In the genomic region with DNA sequence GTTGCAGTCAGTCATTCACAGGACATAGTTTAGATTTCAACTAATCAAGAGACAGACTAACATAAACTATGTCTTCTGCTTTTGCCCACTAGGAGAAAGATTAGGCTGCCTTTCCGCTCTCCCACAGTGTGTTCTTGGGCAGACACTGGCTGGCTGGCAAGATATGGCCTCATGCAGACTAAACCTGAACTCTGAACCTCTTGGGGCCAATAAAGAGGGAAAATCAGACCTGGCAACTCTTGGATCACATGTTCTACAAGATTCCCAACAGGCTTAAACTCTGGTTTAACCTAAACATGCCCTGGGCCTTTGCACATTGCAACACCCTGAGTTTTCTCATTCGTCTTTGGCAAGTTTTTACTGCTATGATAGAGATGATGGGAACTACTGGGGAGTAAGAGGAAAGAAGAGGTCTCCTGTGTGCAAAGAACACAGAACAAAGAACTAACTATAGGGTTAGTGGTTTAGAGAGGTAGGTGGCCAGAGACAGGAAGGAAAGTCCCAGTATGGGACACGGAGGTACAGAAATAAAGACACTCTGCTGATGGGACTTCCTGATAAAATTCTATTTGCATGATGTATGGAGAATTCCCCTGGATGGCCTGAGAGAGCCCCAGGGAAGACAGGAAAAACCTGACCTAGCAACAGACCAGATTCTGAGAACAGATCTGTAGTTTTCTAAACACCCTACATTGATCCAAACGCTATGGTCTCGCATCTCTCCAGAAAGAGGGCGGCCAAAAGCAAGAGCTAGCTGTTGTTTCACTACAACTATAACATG, we compare ENCODE assay signal across 1 cellular context.
TF ChIP-seq lines count a peak whose summit lies in the region.

No MANE protein-coding gene starts in this region.

TF ChIP-seq in HepG2, 621 proteins besides CTCF, POLR2A, EP300 and RAD21 (continued from another document and continues in another):
- TF ChIP-seq, protein P1, sequence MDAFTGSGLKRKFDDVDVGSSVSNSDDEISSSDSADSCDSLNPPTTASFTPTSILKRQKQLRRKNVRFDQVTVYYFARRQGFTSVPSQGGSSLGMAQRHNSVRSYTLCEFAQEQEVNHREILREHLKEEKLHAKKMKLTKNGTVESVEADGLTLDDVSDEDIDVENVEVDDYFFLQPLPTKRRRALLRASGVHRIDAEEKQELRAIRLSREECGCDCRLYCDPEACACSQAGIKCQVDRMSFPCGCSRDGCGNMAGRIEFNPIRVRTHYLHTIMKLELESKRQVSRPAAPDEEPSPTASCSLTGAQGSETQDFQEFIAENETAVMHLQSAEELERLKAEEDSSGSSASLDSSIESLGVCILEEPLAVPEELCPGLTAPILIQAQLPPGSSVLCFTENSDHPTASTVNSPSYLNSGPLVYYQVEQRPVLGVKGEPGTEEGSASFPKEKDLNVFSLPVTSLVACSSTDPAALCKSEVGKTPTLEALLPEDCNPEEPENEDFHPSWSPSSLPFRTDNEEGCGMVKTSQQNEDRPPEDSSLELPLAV (CRISPR knock-in tag; conservative IDR thresholded peaks at IDR 0.05; ENCODE audit: low read depth): no peak
- TF ChIP-seq, protein P2, sequence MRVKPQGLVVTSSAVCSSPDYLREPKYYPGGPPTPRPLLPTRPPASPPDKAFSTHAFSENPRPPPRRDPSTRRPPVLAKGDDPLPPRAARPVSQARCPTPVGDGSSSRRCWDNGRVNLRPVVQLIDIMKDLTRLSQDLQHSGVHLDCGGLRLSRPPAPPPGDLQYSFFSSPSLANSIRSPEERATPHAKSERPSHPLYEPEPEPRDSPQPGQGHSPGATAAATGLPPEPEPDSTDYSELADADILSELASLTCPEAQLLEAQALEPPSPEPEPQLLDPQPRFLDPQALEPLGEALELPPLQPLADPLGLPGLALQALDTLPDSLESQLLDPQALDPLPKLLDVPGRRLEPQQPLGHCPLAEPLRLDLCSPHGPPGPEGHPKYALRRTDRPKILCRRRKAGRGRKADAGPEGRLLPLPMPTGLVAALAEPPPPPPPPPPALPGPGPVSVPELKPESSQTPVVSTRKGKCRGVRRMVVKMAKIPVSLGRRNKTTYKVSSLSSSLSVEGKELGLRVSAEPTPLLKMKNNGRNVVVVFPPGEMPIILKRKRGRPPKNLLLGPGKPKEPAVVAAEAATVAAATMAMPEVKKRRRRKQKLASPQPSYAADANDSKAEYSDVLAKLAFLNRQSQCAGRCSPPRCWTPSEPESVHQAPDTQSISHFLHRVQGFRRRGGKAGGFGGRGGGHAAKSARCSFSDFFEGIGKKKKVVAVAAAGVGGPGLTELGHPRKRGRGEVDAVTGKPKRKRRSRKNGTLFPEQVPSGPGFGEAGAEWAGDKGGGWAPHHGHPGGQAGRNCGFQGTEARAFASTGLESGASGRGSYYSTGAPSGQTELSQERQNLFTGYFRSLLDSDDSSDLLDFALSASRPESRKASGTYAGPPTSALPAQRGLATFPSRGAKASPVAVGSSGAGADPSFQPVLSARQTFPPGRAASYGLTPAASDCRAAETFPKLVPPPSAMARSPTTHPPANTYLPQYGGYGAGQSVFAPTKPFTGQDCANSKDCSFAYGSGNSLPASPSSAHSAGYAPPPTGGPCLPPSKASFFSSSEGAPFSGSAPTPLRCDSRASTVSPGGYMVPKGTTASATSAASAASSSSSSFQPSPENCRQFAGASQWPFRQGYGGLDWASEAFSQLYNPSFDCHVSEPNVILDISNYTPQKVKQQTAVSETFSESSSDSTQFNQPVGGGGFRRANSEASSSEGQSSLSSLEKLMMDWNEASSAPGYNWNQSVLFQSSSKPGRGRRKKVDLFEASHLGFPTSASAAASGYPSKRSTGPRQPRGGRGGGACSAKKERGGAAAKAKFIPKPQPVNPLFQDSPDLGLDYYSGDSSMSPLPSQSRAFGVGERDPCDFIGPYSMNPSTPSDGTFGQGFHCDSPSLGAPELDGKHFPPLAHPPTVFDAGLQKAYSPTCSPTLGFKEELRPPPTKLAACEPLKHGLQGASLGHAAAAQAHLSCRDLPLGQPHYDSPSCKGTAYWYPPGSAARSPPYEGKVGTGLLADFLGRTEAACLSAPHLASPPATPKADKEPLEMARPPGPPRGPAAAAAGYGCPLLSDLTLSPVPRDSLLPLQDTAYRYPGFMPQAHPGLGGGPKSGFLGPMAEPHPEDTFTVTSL (CRISPR knock-in tag; IDR thresholded peaks at IDR 0.05; ENCODE audit: borderline replicate concordance): no peak
- TF ChIP-seq PCBP1 (IDR thresholded peaks at IDR 0.05; ENCODE audit: borderline replicate concordance, low read depth, low read length) (no peak), JARID2 (CRISPR knock-in tag; IDR thresholded peaks at IDR 0.05; ENCODE audit: insufficient replicate concordance) (no peak), MIXL1 (CRISPR knock-in tag; IDR thresholded peaks at IDR 0.05) (no peak), ZNF570 (CRISPR knock-in tag; IDR thresholded peaks at IDR 0.05; ENCODE audit: borderline replicate concordance) (no peak), HNF4G (IDR thresholded peaks at IDR 0.05; ENCODE audit: borderline replicate concordance, low read depth, low read length) (peak; percentile 67), HNF4G (CRISPR knock-in tag; IDR thresholded peaks at IDR 0.05; ENCODE audit: borderline replicate concordance, low read depth) (0 out of 2 replicates have a peak, but pooled peaks have one; percentile 22), NR3C1 (CRISPR knock-in tag; IDR thresholded peaks at IDR 0.05) (no peak), ZNF672 (CRISPR knock-in tag; IDR thresholded peaks at IDR 0.05) (no peak), ZNF746 (CRISPR knock-in tag; IDR thresholded peaks at IDR 0.05) (no peak), PRPF4 (IDR thresholded peaks at IDR 0.05; ENCODE audit: low read depth, low read length, poor library complexity, severe bottlenecking) (no peak), MBD4 (IDR thresholded peaks at IDR 0.05; ENCODE audit: borderline replicate concordance, low read length) (no peak), ZNF256 (CRISPR knock-in tag; conservative IDR thresholded peaks at IDR 0.05) (no peak), MTA3 (CRISPR knock-in tag; IDR thresholded peaks at IDR 0.05) (no peak), ZNF788 (CRISPR knock-in tag; IDR thresholded peaks at IDR 0.05; ENCODE audit: borderline replicate concordance) (0 out of 2 replicates have a peak, but pooled peaks have one; percentile 30), SMARCE1 (IDR thresholded peaks at IDR 0.05; ENCODE audit: borderline replicate concordance) (no peak), REPIN1 (CRISPR knock-in tag; IDR thresholded peaks at IDR 0.05; ENCODE audit: borderline replicate concordance, low read depth) (no peak), PHF8 (CRISPR knock-in tag; IDR thresholded peaks at IDR 0.05) (no peak)
- TF ChIP-seq, protein P3, sequence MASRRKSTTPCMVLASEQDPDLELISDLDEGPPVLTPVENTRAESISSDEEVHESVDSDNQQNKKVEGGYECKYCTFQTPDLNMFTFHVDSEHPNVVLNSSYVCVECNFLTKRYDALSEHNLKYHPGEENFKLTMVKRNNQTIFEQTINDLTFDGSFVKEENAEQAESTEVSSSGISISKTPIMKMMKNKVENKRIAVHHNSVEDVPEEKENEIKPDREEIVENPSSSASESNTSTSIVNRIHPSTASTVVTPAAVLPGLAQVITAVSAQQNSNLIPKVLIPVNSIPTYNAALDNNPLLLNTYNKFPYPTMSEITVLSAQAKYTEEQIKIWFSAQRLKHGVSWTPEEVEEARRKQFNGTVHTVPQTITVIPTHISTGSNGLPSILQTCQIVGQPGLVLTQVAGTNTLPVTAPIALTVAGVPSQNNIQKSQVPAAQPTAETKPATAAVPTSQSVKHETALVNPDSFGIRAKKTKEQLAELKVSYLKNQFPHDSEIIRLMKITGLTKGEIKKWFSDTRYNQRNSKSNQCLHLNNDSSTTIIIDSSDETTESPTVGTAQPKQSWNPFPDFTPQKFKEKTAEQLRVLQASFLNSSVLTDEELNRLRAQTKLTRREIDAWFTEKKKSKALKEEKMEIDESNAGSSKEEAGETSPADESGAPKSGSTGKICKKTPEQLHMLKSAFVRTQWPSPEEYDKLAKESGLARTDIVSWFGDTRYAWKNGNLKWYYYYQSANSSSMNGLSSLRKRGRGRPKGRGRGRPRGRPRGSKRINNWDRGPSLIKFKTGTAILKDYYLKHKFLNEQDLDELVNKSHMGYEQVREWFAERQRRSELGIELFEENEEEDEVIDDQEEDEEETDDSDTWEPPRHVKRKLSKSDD (CRISPR knock-in tag; IDR thresholded peaks at IDR 0.05; ENCODE audit: low read depth): no peak
- TF ChIP-seq, protein P4, sequence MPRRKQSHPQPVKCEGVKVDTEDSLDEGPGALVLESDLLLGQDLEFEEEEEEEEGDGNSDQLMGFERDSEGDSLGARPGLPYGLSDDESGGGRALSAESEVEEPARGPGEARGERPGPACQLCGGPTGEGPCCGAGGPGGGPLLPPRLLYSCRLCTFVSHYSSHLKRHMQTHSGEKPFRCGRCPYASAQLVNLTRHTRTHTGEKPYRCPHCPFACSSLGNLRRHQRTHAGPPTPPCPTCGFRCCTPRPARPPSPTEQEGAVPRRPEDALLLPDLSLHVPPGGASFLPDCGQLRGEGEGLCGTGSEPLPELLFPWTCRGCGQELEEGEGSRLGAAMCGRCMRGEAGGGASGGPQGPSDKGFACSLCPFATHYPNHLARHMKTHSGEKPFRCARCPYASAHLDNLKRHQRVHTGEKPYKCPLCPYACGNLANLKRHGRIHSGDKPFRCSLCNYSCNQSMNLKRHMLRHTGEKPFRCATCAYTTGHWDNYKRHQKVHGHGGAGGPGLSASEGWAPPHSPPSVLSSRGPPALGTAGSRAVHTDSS (CRISPR knock-in tag; conservative IDR thresholded peaks at IDR 0.05): no peak
- TF ChIP-seq, protein P5, sequence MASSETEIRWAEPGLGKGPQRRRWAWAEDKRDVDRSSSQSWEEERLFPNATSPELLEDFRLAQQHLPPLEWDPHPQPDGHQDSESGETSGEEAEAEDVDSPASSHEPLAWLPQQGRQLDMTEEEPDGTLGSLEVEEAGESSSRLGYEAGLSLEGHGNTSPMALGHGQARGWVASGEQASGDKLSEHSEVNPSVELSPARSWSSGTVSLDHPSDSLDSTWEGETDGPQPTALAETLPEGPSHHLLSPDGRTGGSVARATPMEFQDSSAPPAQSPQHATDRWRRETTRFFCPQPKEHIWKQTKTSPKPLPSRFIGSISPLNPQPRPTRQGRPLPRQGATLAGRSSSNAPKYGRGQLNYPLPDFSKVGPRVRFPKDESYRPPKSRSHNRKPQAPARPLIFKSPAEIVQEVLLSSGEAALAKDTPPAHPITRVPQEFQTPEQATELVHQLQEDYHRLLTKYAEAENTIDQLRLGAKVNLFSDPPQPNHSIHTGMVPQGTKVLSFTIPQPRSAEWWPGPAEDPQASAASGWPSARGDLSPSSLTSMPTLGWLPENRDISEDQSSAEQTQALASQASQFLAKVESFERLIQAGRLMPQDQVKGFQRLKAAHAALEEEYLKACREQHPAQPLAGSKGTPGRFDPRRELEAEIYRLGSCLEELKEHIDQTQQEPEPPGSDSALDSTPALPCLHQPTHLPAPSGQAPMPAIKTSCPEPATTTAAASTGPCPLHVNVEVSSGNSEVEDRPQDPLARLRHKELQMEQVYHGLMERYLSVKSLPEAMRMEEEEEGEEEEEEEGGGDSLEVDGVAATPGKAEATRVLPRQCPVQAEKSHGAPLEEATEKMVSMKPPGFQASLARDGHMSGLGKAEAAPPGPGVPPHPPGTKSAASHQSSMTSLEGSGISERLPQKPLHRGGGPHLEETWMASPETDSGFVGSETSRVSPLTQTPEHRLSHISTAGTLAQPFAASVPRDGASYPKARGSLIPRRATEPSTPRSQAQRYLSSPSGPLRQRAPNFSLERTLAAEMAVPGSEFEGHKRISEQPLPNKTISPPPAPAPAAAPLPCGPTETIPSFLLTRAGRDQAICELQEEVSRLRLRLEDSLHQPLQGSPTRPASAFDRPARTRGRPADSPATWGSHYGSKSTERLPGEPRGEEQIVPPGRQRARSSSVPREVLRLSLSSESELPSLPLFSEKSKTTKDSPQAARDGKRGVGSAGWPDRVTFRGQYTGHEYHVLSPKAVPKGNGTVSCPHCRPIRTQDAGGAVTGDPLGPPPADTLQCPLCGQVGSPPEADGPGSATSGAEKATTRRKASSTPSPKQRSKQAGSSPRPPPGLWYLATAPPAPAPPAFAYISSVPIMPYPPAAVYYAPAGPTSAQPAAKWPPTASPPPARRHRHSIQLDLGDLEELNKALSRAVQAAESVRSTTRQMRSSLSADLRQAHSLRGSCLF (CRISPR knock-in tag; IDR thresholded peaks at IDR 0.05; ENCODE audit: borderline replicate concordance): no peak
- TF ChIP-seq, protein P6, sequence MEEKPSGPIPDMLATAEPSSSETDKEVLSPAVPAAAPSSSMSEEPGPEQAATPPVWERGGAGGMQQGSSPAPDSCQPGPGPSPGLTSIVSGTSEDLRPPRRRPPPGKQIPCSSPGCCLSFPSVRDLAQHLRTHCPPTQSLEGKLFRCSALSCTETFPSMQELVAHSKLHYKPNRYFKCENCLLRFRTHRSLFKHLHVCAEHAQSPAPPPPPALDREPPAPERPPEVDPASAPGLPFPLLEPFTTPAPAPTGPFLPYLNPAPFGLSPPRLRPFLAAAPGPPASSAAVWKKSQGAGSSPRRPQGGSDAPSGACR (CRISPR knock-in tag; IDR thresholded peaks at IDR 0.05): no peak
- TF ChIP-seq, protein P7, sequence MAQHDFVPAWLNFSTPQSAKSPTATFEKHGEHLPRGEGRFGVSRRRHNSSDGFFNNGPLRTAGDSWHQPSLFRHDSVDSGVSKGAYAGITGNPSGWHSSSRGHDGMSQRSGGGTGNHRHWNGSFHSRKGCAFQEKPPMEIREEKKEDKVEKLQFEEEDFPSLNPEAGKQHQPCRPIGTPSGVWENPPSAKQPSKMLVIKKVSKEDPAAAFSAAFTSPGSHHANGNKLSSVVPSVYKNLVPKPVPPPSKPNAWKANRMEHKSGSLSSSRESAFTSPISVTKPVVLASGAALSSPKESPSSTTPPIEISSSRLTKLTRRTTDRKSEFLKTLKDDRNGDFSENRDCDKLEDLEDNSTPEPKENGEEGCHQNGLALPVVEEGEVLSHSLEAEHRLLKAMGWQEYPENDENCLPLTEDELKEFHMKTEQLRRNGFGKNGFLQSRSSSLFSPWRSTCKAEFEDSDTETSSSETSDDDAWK (CRISPR knock-in tag; IDR thresholded peaks at IDR 0.05): no peak
- TF ChIP-seq, protein P8, sequence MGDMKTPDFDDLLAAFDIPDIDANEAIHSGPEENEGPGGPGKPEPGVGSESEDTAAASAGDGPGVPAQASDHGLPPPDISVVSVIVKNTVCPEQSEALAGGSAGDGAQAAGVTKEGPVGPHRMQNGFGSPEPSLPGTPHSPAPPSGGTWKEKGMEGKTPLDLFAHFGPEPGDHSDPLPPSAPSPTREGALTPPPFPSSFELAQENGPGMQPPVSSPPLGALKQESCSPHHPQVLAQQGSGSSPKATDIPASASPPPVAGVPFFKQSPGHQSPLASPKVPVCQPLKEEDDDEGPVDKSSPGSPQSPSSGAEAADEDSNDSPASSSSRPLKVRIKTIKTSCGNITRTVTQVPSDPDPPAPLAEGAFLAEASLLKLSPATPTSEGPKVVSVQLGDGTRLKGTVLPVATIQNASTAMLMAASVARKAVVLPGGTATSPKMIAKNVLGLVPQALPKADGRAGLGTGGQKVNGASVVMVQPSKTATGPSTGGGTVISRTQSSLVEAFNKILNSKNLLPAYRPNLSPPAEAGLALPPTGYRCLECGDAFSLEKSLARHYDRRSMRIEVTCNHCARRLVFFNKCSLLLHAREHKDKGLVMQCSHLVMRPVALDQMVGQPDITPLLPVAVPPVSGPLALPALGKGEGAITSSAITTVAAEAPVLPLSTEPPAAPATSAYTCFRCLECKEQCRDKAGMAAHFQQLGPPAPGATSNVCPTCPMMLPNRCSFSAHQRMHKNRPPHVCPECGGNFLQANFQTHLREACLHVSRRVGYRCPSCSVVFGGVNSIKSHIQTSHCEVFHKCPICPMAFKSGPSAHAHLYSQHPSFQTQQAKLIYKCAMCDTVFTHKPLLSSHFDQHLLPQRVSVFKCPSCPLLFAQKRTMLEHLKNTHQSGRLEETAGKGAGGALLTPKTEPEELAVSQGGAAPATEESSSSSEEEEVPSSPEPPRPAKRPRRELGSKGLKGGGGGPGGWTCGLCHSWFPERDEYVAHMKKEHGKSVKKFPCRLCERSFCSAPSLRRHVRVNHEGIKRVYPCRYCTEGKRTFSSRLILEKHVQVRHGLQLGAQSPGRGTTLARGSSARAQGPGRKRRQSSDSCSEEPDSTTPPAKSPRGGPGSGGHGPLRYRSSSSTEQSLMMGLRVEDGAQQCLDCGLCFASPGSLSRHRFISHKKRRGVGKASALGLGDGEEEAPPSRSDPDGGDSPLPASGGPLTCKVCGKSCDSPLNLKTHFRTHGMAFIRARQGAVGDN (CRISPR knock-in tag; IDR thresholded peaks at IDR 0.05): no peak
